Comparison of ENCODE assay signal across 18 cellular contexts in the genomic region with DNA sequence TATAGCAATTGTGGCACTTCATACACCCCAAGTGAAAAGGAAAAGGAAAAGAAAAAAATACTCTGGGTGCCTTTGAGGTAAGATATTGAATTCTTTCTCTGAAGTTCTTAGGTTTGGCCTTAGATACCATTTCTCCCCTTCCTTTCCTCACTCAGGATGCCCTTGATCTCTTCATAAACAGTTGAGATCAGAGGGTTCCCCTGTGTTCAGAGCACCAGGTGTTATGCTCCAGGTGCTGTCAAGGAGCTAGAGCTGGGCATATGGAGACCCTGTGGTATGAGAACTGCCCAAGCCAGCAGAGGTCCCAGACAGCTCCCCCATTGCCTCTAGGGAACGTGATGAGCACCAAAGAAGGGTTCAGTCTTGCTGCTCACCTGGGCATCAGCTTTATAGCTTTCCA. TPM values are rescaled to one million over a fixed set of nuclear protein-coding genes. Genes with fewer than 3 reads are reported as not detected.
DNase-seq lines count a peak whose midpoint lies in the region; ATAC-seq and TF ChIP-seq lines count a peak whose summit lies in the region.
"Had no signal": no experiment of that assay in that cellular context is flagged by ENCODE, and none has a peak within 500 bp of the region (broad histone marks: within the 10 kb centered on the region; RNA-seq: fewer than 3 reads in every experiment).

No MANE protein-coding gene starts in this region.

- H3K9me3 ChIP-seq in DND-41 (ENCODE audit: insufficient read depth, low read length, severe bottlenecking) = no peaks in the 10 kb centered on the region
- no peaks in the 10 kb centered on the region for H3K9me3 ChIP-seq in naive thymus-derived CD4-positive, alpha-beta T cell (ENCODE audit: control insufficient read depth in 2 of 3, low read length in 3 of 3)

- no peak overlapping the region for H3K4me2 ChIP-seq in DND-41 (ENCODE audit: insufficient read depth, low read length)

- no peaks in the 10 kb centered on the region for H3K27me3 Mint-ChIP-seq in activated naive CD4-positive, alpha-beta T cell treated with anti-CD3 and anti-CD28 coated beads for 36 hours (ENCODE audit: low read depth)
- no peaks in the 10 kb centered on the region for H3K27me3 Mint-ChIP-seq in activated CD4-positive, alpha-beta memory T cell treated with anti-CD3 and anti-CD28 coated beads for 36 hours
- H3K27me3 Mint-ChIP-seq in naive thymus-derived CD4-positive, alpha-beta T cell = no peaks in the 10 kb centered on the region
- H3K27me3 Mint-ChIP-seq: B cell had no signal

- ATAC-seq in DND-41 (ENCODE audit: insufficient read depth, low read depth) = peak; percentile 46
- ATAC-seq in naive thymus-derived CD4-positive, alpha-beta T cell = peak; percentile 70

- no peaks in the 10 kb centered on the region for H3K27me3 ChIP-seq in DND-41 (ENCODE audit: insufficient read depth, low read length, poor library complexity)
- H3K27me3 ChIP-seq in naive thymus-derived CD4-positive, alpha-beta T cell (ENCODE audit: control insufficient read depth in 2 of 2, insufficient read depth in 2 of 2, low read length in 2 of 2) = no peaks in the 10 kb centered on the region

- H4K20me1 ChIP-seq in DND-41 (ENCODE audit: insufficient read depth, low read length) = no peaks in the 10 kb centered on the region

- no peaks in the 10 kb centered on the region for H3K79me2 ChIP-seq in DND-41 (ENCODE audit: insufficient read depth, low read length)

- no peak overlapping the region for H3K4me3 Mint-ChIP-seq in activated naive CD4-positive, alpha-beta T cell treated with anti-CD3 and anti-CD28 coated beads for 36 hours
- H3K4me3 Mint-ChIP-seq in activated CD4-positive, alpha-beta memory T cell treated with anti-CD3 and anti-CD28 coated beads for 36 hours = no peak overlapping the region
- H3K4me3 Mint-ChIP-seq in naive thymus-derived CD4-positive, alpha-beta T cell = peak overlapping the region; percentile 50 to 81 (median 64)
- H3K4me3 Mint-ChIP-seq: B cell, IgD-negative memory B cell had no signal

- H3K27ac ChIP-seq in DND-41 (ENCODE audit: low read length) = no peak overlapping the region
- peak overlapping the region; percentile 51 for H3K27ac ChIP-seq in naive thymus-derived CD4-positive, alpha-beta T cell (ENCODE audit: low read depth, low read length)

- no peak for DNase-seq in activated naive CD4-positive, alpha-beta T cell treated with anti-CD3 and anti-CD28 coated beads for 36 hours
- DNase-seq in activated naive CD4-positive, alpha-beta T cell treated with anti-CD3 and anti-CD28 coated beads, Interleukin-2, amount 50 U/mL, for 16 hours = no peak
- peak; percentile 46 for DNase-seq in DND-41
- no peak for DNase-seq in activated CD4-positive, alpha-beta memory T cell treated with anti-CD3 and anti-CD28 coated beads for 36 hours
- peak in 7 of 9 donors; percentile 38 to 74 (median 66) for DNase-seq in naive thymus-derived CD4-positive, alpha-beta T cell
- DNase-seq in posterior cingulate gyrus = no peak
- DNase-seq in NCI-H2029 (lab: John Stamatoyannopoulos, UW) = no peak
- DNase-seq: EL, NCI-H146, NCI-H2107, NCI-H226, NCI-H526 treated with DMSO at 0.1 percent for 48 hours, RPMI8226 had no signal

- POLR2A ChIA-PET in activated CD4-positive, alpha-beta memory T cell treated with anti-CD3 and anti-CD28 coated beads for 36 hours (lab: Charles Lee) = interaction anchor here (0.9 kb wide), 1 partner anchor 8 kb away, joined by 4 read pairs; no protein-coding TSS in a partner anchor
- POLR2A ChIA-PET in naive thymus-derived CD4-positive, alpha-beta T cell (lab: Charles Lee) = interaction anchor here (0.6 to 6.9 kb wide), 11 partner anchors 11 to 61 kb away, joined by 3 to 86 read pairs (median 7); no protein-coding TSS in a partner anchor

- no peaks in the 10 kb centered on the region for H3K9me3 Mint-ChIP-seq in activated naive CD4-positive, alpha-beta T cell treated with anti-CD3 and anti-CD28 coated beads for 36 hours
- H3K9me3 Mint-ChIP-seq in activated CD4-positive, alpha-beta memory T cell treated with anti-CD3 and anti-CD28 coated beads for 36 hours = no peaks in the 10 kb centered on the region
- peaks cover 0 to 3% (median 0%) of the 10 kb centered on the region in 11 donors for H3K9me3 Mint-ChIP-seq in naive thymus-derived CD4-positive, alpha-beta T cell
- H3K9me3 Mint-ChIP-seq: IgD-negative memory B cell had no signal

- H3K4me3 ChIP-seq in DND-41 (ENCODE audit: low read depth in 1 of 2, low read length in 2 of 2) = no peak overlapping the region
- peak overlapping the region; percentile 26 for H3K4me3 ChIP-seq in naive thymus-derived CD4-positive, alpha-beta T cell (ENCODE audit: low read length)

- no peak overlapping the region for H2AFZ ChIP-seq in DND-41 (ENCODE audit: low read depth, low read length)

- H3K36me3 ChIP-seq in DND-41 (ENCODE audit: insufficient read depth, low read length) = no peaks in the 10 kb centered on the region
- H3K36me3 ChIP-seq in naive thymus-derived CD4-positive, alpha-beta T cell (ENCODE audit: control insufficient read depth in 2 of 3, insufficient read depth in 3 of 3, low read length in 3 of 3) = no peaks in the 10 kb centered on the region

- peaks cover 65% of the 10 kb centered on the region for H3K4me1 ChIP-seq in DND-41 (ENCODE audit: insufficient read depth, low read length)
- H3K4me1 ChIP-seq in naive thymus-derived CD4-positive, alpha-beta T cell (ENCODE audit: control insufficient read depth in 2 of 2, insufficient read depth in 2 of 2, low read length in 2 of 2) = peaks cover 83 to 91% of the 10 kb centered on the region in 2 donors

- intact Hi-C loops in activated naive CD4-positive, alpha-beta T cell treated with anti-CD3 and anti-CD28 coated beads for 36 hours (cut with micrococcal nuclease) = no loop called here
- intact Hi-C loops in activated CD4-positive, alpha-beta memory T cell treated with anti-CD3 and anti-CD28 coated beads for 36 hours (cut with micrococcal nuclease) = no loop called here
- intact Hi-C loops in naive thymus-derived CD4-positive, alpha-beta T cell (cut with micrococcal nuclease) = loop anchor here in 1 of 2 donors (1.0 to 2.0 kb wide), 2 partner anchors 8 to 16 kb away; no protein-coding TSS in a partner anchor
- intact Hi-C loops in posterior cingulate gyrus (cut with DNase I) = no loop called here

- no peaks in the 10 kb centered on the region for H3K36me3 Mint-ChIP-seq in activated naive CD4-positive, alpha-beta T cell treated with anti-CD3 and anti-CD28 coated beads for 36 hours (ENCODE audit: low read depth)
- H3K36me3 Mint-ChIP-seq in activated CD4-positive, alpha-beta memory T cell treated with anti-CD3 and anti-CD28 coated beads for 36 hours = no peaks in the 10 kb centered on the region
- peaks cover 0 to 4% (median 0%) of the 10 kb centered on the region in 5 donors for H3K36me3 Mint-ChIP-seq in naive thymus-derived CD4-positive, alpha-beta T cell

- H3K9ac ChIP-seq in DND-41 (ENCODE audit: low read depth, low read length) = no peak overlapping the region

- TF ChIP-seq CTCF in DND-41 (IDR thresholded peaks at IDR 0.05; ENCODE audit: borderline replicate concordance, extremely low read depth, low read length, poor library complexity, severe bottlenecking) = no peak

- H3K4me1 Mint-ChIP-seq in activated naive CD4-positive, alpha-beta T cell treated with anti-CD3 and anti-CD28 coated beads for 36 hours (ENCODE audit: low read depth) = peaks cover 87% of the 10 kb centered on the region
- peaks cover 86% of the 10 kb centered on the region for H3K4me1 Mint-ChIP-seq in activated CD4-positive, alpha-beta memory T cell treated with anti-CD3 and anti-CD28 coated beads for 36 hours (ENCODE audit: low read depth)
- H3K4me1 Mint-ChIP-seq in naive thymus-derived CD4-positive, alpha-beta T cell = peaks cover 31 to 98% (median 87%) of the 10 kb centered on the region in 7 donors

- peak overlapping the region; percentile 94 for H3K27ac Mint-ChIP-seq in activated naive CD4-positive, alpha-beta T cell treated with anti-CD3 and anti-CD28 coated beads for 36 hours
- H3K27ac Mint-ChIP-seq in activated CD4-positive, alpha-beta memory T cell treated with anti-CD3 and anti-CD28 coated beads for 36 hours = peak overlapping the region; percentile 91
- peak overlapping the region; percentile 73 to 95 (median 91) for H3K27ac Mint-ChIP-seq in naive thymus-derived CD4-positive, alpha-beta T cell
- H3K27ac Mint-ChIP-seq: B cell, IgD-negative memory B cell had no signal

- CTCF ChIA-PET in activated naive CD4-positive, alpha-beta T cell treated with anti-CD3 and anti-CD28 coated beads for 36 hours (lab: Charles Lee) = interaction anchor here (1.0 kb wide), 1 partner anchor 28 kb away, joined by 3 read pairs; no protein-coding TSS in a partner anchor
- CTCF ChIA-PET in activated CD4-positive, alpha-beta memory T cell treated with anti-CD3 and anti-CD28 coated beads for 36 hours (lab: Charles Lee) = no interaction called here
- CTCF ChIA-PET in naive thymus-derived CD4-positive, alpha-beta T cell (lab: Charles Lee) = interaction anchor here (0.5 to 1.6 kb wide), 2 partner anchors 23 kb away, joined by 3 to 4 read pairs; no protein-coding TSS in a partner anchor

RNA-seq across cellular contexts. Expression of a gene that starts 17.1 kb away (rescaled TPM):
- total RNA-seq in activated naive CD4-positive, alpha-beta T cell treated with anti-CD3 and anti-CD28 coated beads for 36 hours = 100 to 1,000 TPM; 121 to 122 TPM
- total RNA-seq in activated CD4-positive, alpha-beta memory T cell treated with anti-CD3 and anti-CD28 coated beads for 36 hours = 100 to 1,000 TPM; 153 to 155 TPM
- total RNA-seq in naive thymus-derived CD4-positive, alpha-beta T cell = 100 to 1,000 TPM in 1 of 5 experiments, 10 to 100 TPM in 4; 25.2 to 173 (median 56.8) TPM
- polyA plus RNA-seq in naive thymus-derived CD4-positive, alpha-beta T cell = 100 to 1,000 TPM in 1 of 2 donors, 10 to 100 TPM in 1; 72.1 to 127 TPM
- total RNA-seq: H1, HT1080, OCI-LY7 had no signal
- polyA plus RNA-seq: H1 had no signal

Comparison
In these comparisons a context has a peak if more than half of its experiments do, and no peak if none do; other contexts are left out.
1. DNase-seq: peak in DND-41 (single experiment) and naive thymus-derived CD4-positive, alpha-beta T cell (7 of 9); none in activated naive CD4-positive, alpha-beta T cell treated with anti-CD3 and anti-CD28 coated beads for 36 hours (single experiment), activated naive CD4-positive, alpha-beta T cell treated with anti-CD3 and anti-CD28 coated beads, Interleukin-2, amount 50 U/mL, for 16 hours (single experiment), activated CD4-positive, alpha-beta memory T cell treated with anti-CD3 and anti-CD28 coated beads for 36 hours (single experiment), posterior cingulate gyrus (0 of 10) and NCI-H2029 (single experiment).
2. H3K4me3 Mint-ChIP-seq: peak in naive thymus-derived CD4-positive, alpha-beta T cell (10 of 10); none in activated naive CD4-positive, alpha-beta T cell treated with anti-CD3 and anti-CD28 coated beads for 36 hours (single experiment) and activated CD4-positive, alpha-beta memory T cell treated with anti-CD3 and anti-CD28 coated beads for 36 hours (single experiment).
3. Peak in every context shown above with its lines, with median percentiles within 50 percentile points of each other: H3K27ac Mint-ChIP-seq.